In the genomic region with DNA sequence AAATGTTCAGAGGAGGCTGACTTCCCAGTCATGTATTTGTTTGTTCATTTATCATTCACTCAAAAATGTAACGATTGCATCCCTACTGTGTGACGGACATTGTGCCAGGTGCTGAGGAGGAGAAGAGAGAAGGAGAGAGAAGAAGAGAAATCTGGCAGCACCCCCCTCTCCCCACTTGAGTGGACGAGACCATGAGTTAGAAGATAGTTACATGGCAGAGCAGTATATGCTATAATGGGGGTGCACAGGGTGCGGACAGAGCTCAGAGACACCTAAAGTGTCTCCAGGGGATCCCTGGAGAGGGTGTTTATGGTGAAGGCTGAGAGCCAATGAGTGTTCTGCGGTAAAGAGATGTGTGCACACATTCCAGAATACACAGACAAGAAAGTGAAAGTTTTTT, we compare ENCODE assay signal across 25 cellular contexts. TPM values are rescaled to one million over a fixed set of nuclear protein-coding genes. Genes with fewer than 3 reads are reported as not detected.
"Had no signal": no experiment of that assay in that cellular context is flagged by ENCODE, and none has a peak within 500 bp of the region (broad histone marks: within the 10 kb centered on the region; RNA-seq: fewer than 3 reads in every experiment).

No MANE protein-coding gene starts in this region.

- H3K4me3 ChIP-seq: stomach, suprapubic skin, testis, thoracic aorta, thyroid gland, tibial nerve, transverse colon, upper lobe of left lung, upper lobe of right lung, uterus, vagina had no signal

- DNase-seq: stimulated activated CD4-positive, alpha-beta T cell treated with anti-CD3 and anti-CD28 coated beads, Interleukin-2, amount 100 ng/mL, for 48 hours; stimulated activated CD4-positive, alpha-beta T cell treated with anti-CD3 and anti-CD28 coated beads, Interleukin-4, amount 100 ng/mL, for 1 hour; stimulated activated CD4-positive, alpha-beta T cell treated with anti-CD3 and anti-CD28 coated beads, Interleukin-4, amount 100 ng/mL, for 24 hours; stimulated activated CD4-positive, alpha-beta T cell treated with anti-CD3 and anti-CD28 coated beads, Interleukin-4, amount 100 ng/mL, for 4 hours; stimulated activated CD8-positive, alpha-beta memory T cell treated with anti-CD3 and anti-CD28 coated beads, Interleukin-4, amount 100 ng/mL, for 48 hours; stimulated activated naive B cell treated with anti-CD40 and anti-IgM and Interleukin-4, amounts not matched to agents 10 μg/mL and 1 μg/mL and 100 μg/mL, for 72 hours; stimulated activated naive CD4-positive, alpha-beta T cell; stimulated activated naive CD4-positive, alpha-beta T cell treated with Interleukin-2 at 50 U/mL for 16 hours; stimulated activated naive CD8-positive, alpha-beta T cell treated with anti-CD3 and anti-CD28 coated beads, Interleukin-15, amount 100 ng/mL, for 72 hours; stimulated activated naive CD8-positive, alpha-beta T cell treated with anti-CD3 and anti-CD28 coated beads, Interleukin-15, Interleukin-2, amounts not matched to agents 100 U/mL and 50 U/mL, for 24 hours; stomach; substantia nigra; testis; thyroid gland; transverse colon; trophoblast cell; upper lobe of left lung; upper lobe of right lung; uterus had no signal

- H3K4me1 ChIP-seq: stomach, suprapubic skin, testis, thyroid gland, tibial nerve, transverse colon, upper lobe of left lung, upper lobe of right lung, uterus, vagina had no signal

- H3K9me3 ChIP-seq: suprapubic skin, testis, thoracic aorta, thyroid gland, transverse colon, upper lobe of left lung, upper lobe of right lung, uterus, vagina had no signal

- ATAC-seq: stimulated activated effector memory CD8-positive, alpha-beta T cell treated with anti-CD3 and anti-CD28 coated beads, Interleukin-12 subunit alpha, Interleukin-12 subunit beta, amount 100 ng/mL, for 72 hours; stimulated activated memory B cell treated with anti-CD40 and anti-IgM and Interleukin-4, amounts not matched to agents 10 μg/mL and 1 μg/mL and 100 μg/mL, for 72 hours; stimulated activated naive B cell treated with anti-CD40 and anti-IgM and Interleukin-4, amounts not matched to agents 10 μg/mL and 1 μg/mL and 100 μg/mL, for 72 hours; stimulated activated naive CD8-positive, alpha-beta T cell treated with anti-CD3 and anti-CD28 coated beads, Interleukin-15, amount 100 ng/mL, for 72 hours; stimulated activated naive CD8-positive, alpha-beta T cell treated with anti-CD3 and anti-CD28 coated beads, Interleukin-15, Interleukin-2, amounts not matched to agents 100 U/mL and 50 U/mL, for 24 hours; upper lobe of right lung had no signal

- H3K27ac ChIP-seq: stomach, suprapubic skin, testis, thoracic aorta, thyroid gland, tibial nerve, transverse colon, upper lobe of left lung, upper lobe of right lung, uterus, vagina had no signal

- H3K36me3 ChIP-seq: stomach, suprapubic skin, thoracic aorta, thyroid gland, tibial nerve, transverse colon, upper lobe of left lung, upper lobe of right lung, uterus, vagina had no signal

- H3K27me3 ChIP-seq: testis, thyroid gland, upper lobe of left lung, uterus, vagina had no signal

RNA-seq across cellular contexts. Expression of a gene that starts 6.6 kb away (rescaled TPM):
- total RNA-seq: suprapubic skin, thoracic aorta had no signal
